ENCODE assay signal across 1 cellular context in the genomic region with DNA sequence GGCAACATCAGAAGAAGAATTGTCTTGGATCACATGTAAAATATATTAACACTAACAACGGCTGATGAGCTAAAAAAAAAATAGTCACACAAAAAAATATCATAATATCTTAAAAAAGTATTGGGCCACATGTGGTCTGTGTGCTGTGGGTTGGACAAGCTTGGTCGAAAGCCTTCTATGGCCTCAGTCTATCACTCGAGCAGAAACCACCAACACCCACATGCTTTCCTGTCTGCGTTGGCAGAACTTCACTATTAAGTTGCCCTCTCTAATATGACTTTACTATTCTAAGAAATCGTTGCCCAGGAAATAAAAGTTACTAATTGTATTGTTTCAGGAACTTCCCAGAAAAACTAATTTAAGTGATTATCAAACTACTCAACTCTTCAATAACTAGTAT.
TF ChIP-seq lines count a peak whose summit lies in the region.

No MANE protein-coding gene starts in this region.

TF ChIP-seq in GM23338, 12 proteins besides CTCF, POLR2A, EP300 and RAD21 (continued from another document):
- TF ChIP-seq, protein P1, sequence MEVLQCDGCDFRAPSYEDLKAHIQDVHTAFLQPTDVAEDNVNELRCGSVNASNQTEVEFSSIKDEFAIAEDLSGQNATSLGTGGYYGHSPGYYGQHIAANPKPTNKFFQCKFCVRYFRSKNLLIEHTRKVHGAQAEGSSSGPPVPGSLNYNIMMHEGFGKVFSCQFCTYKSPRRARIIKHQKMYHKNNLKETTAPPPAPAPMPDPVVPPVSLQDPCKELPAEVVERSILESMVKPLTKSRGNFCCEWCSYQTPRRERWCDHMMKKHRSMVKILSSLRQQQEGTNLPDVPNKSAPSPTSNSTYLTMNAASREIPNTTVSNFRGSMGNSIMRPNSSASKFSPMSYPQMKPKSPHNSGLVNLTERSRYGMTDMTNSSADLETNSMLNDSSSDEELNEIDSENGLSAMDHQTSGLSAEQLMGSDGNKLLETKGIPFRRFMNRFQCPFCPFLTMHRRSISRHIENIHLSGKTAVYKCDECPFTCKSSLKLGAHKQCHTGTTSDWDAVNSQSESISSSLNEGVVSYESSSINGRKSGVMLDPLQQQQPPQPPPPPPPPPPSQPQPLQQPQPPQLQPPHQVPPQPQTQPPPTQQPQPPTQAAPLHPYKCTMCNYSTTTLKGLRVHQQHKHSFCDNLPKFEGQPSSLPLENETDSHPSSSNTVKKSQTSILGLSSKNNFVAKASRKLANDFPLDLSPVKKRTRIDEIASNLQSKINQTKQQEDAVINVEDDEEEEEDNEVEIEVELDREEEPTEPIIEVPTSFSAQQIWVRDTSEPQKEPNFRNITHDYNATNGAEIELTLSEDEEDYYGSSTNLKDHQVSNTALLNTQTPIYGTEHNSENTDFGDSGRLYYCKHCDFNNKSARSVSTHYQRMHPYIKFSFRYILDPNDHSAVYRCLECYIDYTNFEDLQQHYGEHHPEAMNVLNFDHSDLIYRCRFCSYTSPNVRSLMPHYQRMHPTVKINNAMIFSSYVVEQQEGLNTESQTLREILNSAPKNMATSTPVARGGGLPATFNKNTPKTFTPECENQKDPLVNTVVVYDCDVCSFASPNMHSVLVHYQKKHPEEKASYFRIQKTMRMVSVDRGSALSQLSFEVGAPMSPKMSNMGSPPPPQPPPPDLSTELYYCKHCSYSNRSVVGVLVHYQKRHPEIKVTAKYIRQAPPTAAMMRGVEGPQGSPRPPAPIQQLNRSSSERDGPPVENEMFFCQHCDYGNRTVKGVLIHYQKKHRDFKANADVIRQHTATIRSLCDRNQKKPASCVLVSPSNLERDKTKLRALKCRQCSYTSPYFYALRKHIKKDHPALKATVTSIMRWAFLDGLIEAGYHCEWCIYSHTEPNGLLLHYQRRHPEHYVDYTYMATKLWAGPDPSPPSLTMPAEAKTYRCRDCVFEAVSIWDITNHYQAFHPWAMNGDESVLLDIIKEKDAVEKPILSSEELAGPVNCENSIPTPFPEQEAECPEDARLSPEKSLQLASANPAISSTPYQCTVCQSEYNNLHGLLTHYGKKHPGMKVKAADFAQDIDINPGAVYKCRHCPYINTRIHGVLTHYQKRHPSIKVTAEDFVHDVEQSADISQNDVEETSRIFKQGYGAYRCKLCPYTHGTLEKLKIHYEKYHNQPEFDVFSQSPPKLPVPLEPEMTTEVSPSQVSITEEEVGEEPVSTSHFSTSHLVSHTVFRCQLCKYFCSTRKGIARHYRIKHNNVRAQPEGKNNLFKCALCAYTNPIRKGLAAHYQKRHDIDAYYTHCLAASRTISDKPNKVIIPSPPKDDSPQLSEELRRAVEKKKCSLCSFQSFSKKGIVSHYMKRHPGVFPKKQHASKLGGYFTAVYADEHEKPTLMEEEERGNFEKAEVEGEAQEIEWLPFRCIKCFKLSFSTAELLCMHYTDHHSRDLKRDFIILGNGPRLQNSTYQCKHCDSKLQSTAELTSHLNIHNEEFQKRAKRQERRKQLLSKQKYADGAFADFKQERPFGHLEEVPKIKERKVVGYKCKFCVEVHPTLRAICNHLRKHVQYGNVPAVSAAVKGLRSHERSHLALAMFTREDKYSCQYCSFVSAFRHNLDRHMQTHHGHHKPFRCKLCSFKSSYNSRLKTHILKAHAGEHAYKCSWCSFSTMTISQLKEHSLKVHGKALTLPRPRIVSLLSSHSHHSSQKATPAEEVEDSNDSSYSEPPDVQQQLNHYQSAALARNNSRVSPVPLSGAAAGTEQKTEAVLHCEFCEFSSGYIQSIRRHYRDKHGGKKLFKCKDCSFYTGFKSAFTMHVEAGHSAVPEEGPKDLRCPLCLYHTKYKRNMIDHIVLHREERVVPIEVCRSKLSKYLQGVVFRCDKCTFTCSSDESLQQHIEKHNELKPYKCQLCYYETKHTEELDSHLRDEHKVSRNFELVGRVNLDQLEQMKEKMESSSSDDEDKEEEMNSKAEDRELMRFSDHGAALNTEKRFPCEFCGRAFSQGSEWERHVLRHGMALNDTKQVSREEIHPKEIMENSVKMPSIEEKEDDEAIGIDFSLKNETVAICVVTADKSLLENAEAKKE (CRISPR knock-in tag; IDR thresholded peaks at IDR 0.05), result no peak
- TF ChIP-seq EZH2 (IDR thresholded peaks at IDR 0.05; ENCODE audit: low read depth, unreplicated experiment), result no peak
- TF ChIP-seq ZNF331 (CRISPR knock-in tag; IDR thresholded peaks at IDR 0.05; ENCODE audit: low read depth), result no peak
- no peak for TF ChIP-seq CREB1 (CRISPR knock-in tag; IDR thresholded peaks at IDR 0.05; ENCODE audit: low read depth)
- TF ChIP-seq EZH2phosphoT487 (IDR thresholded peaks at IDR 0.05; ENCODE audit: unreplicated experiment), result no peak
- no peak for TF ChIP-seq ZNF114 (CRISPR knock-in tag; IDR thresholded peaks at IDR 0.05)
- TF ChIP-seq, protein P2, sequence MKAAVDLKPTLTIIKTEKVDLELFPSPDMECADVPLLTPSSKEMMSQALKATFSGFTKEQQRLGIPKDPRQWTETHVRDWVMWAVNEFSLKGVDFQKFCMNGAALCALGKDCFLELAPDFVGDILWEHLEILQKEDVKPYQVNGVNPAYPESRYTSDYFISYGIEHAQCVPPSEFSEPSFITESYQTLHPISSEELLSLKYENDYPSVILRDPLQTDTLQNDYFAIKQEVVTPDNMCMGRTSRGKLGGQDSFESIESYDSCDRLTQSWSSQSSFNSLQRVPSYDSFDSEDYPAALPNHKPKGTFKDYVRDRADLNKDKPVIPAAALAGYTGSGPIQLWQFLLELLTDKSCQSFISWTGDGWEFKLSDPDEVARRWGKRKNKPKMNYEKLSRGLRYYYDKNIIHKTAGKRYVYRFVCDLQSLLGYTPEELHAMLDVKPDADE (IDR thresholded peaks at IDR 0.05), result no peak
- no peak for TF ChIP-seq POLR2AphosphoS5 (IDR thresholded peaks at IDR 0.05; ENCODE audit: low read depth)
- no peak for TF ChIP-seq JUNB (IDR thresholded peaks at IDR 0.05; ENCODE audit: unreplicated experiment)
- TF ChIP-seq NANOG (IDR thresholded peaks at IDR 0.05; ENCODE audit: borderline replicate concordance), result no peak
